Comparison of ENCODE assay signal across 18 cellular contexts in the genomic region with DNA sequence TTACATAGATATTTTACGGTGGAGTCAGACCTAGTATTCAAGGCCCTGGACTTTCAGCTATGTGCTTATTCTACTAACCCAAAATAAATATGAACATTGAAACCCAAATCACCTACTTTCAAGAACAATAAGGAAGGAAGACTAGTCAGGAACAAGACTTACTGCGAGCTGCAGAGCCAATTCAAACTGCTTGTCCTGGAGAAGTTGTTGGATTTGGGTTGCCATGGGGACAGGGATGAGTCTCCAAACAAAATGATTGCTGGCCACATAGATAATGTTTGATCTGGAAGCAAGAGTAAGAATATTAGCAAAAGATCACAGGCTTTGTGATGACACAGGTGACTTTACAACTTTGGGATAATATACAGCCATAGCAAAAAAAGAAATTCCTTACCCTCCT. TPM values are rescaled to one million over a fixed set of nuclear protein-coding genes. Genes with fewer than 3 reads are reported as not detected.
A peak's percentile ranks its signal among the peaks of the same experiment; 100 is the strongest.
DNase-seq lines count a peak whose midpoint lies in the region; ATAC-seq, FAIRE-seq and TF ChIP-seq lines count a peak whose summit lies in the region.
"Had no signal": no experiment of that assay in that cellular context is flagged by ENCODE, and none has a peak within 500 bp of the region (broad histone marks: within the 10 kb centered on the region; RNA-seq: fewer than 3 reads in every experiment).

No MANE protein-coding gene starts in this region.

- DNase-seq in H9 (no peak), HFFc6 (no peak), K562 (ENCODE audit: extremely low read depth in 1 of 4, low spot score in 3 of 4) (no peak), mucosa of descending colon (no peak), OCI-M2 (lab: John Stamatoyannopoulos, UW; ENCODE audit: unreplicated experiment) (no peak), A172 (ENCODE audit: low spot score) (no peak)
- DNase-seq in stimulated activated CD4-positive, alpha-beta T cell treated with anti-CD3 and anti-CD28 coated beads, Interleukin-1b, Interleukin-23, amount 100 ng/mL, for 48 hours: no peak
- no peak for DNase-seq in CD8-positive, alpha-beta memory T cell
- DNase-seq: DMS79, EL, H7, KBM-7 had no signal

- H3K27me3 Mint-ChIP-seq in H9 (ENCODE audit: low read depth) (no peaks in the 10 kb centered on the region), HFFc6 (ENCODE audit: insufficient read depth) (peaks cover 1% of the 10 kb centered on the region; the same call in 1 of the 2 replicates)
- no peaks in the 10 kb centered on the region for H3K27me3 Mint-ChIP-seq in CD8-positive, alpha-beta memory T cell

- no peaks in the 10 kb centered on the region for H3K23me2 ChIP-seq in H9 (ENCODE audit: insufficient read length, low read depth, low read length, poor library complexity, severe bottlenecking)

- H2AFZ ChIP-seq in H9 (ENCODE audit: low read length) (no peak overlapping the region), K562 (ENCODE audit: low read depth, low read length) (no peak overlapping the region)
- H2AFZ ChIP-seq: GM23338 had no signal

- no peak for FAIRE-seq in K562 (lab: Jason Lieb, UNC)
- FAIRE-seq: G401.6, GM12891 had no signal

- no TSS peak for BruUV-seq in K562 (replicated peaks; lab: Mats Ljungman, UMichigan)

- H2BK5ac ChIP-seq in H9 (ENCODE audit: insufficient read length, low read length): no peak overlapping the region

- H3K14ac ChIP-seq in H9 (ENCODE audit: insufficient read depth, low read length): no peak overlapping the region

- H3K36me3 Mint-ChIP-seq in H9 (ENCODE audit: insufficient read depth in 1 of 3, low read depth in 3 of 3) (peaks cover 5 to 58% (median 57%) of the 10 kb centered on the region in 3 experiments; a peak in 6 of 7 replicates), HFFc6 (ENCODE audit: low read depth) (peaks cover 43% of the 10 kb centered on the region)
- peaks cover 8 to 84% (median 24%) of the 10 kb centered on the region in 3 donors for H3K36me3 Mint-ChIP-seq in CD8-positive, alpha-beta memory T cell

- TF ChIP-seq POLR2A in K562 (conservative IDR thresholded peaks at IDR 0.05): no peak

- intact Hi-C loops in K562 (cut with micrococcal nuclease): no loop called here
- intact Hi-C loops in mucosa of descending colon (cut with DNase I, micrococcal nuclease): no loop called here

- TF ChIP-seq RAD21 in K562 (CRISPR knock-in tag; conservative IDR thresholded peaks at IDR 0.05 in 1 of 2, IDR thresholded peaks at IDR 0.05 in 1 of 2): no peak

- H3K4me3 Mint-ChIP-seq in H9 (no peak overlapping the region), HFFc6 (no peak overlapping the region)
- no peak overlapping the region for H3K4me3 Mint-ChIP-seq in CD8-positive, alpha-beta memory T cell
- H3K4me3 Mint-ChIP-seq: GM23338 had no signal

- H3K9me1 ChIP-seq in K562 (ENCODE audit: control insufficient read depth, insufficient read depth, low read length): no peaks in the 10 kb centered on the region

- no peak overlapping the region for H3T11ph ChIP-seq in H9 (ENCODE audit: low read length)

- H3K23ac ChIP-seq in H9 (ENCODE audit: insufficient read length, low read depth, low read length): no peak overlapping the region

- no peak overlapping the region for H3K4me3 ChIP-seq in K562
- H3K4me3 ChIP-seq in mucosa of descending colon: no peak overlapping the region
- H3K4me3 ChIP-seq in CD8-positive, alpha-beta memory T cell (ENCODE audit: low read length): no peak overlapping the region
- H3K4me3 ChIP-seq: BLaER1, GM23338 had no signal

- H3K79me1 ChIP-seq in H9 (ENCODE audit: insufficient read depth, low read depth, low read length, poor library complexity, severe bottlenecking): no peaks in the 10 kb centered on the region

- no peaks in the 10 kb centered on the region for H3K79me2 ChIP-seq in H9 (ENCODE audit: insufficient read depth, low read length)
- H3K79me2 ChIP-seq in K562 (ENCODE audit: control insufficient read depth, insufficient read depth, low read length): no peaks in the 10 kb centered on the region

- no peak for TF ChIP-seq EP300 in K562 (IDR thresholded peaks at IDR 0.05; ENCODE audit: low read length)

- H2BK12ac ChIP-seq in H9 (ENCODE audit: insufficient read length, low read depth, low read length): no peak overlapping the region

- H3K4me1 ChIP-seq in H9 (ENCODE audit: insufficient read depth, low read length): no peaks in the 10 kb centered on the region
- no peaks in the 10 kb centered on the region; a peak in 2 of 5 replicates for H3K4me1 ChIP-seq in K562 (replicated peaks in 1 of 2; ENCODE audit: control insufficient read depth in 2 of 2, insufficient read depth in 2 of 2, low read length in 2 of 2)
- no peaks in the 10 kb centered on the region for H3K4me1 ChIP-seq in mucosa of descending colon (ENCODE audit: low read depth)
- no peaks in the 10 kb centered on the region for H3K4me1 ChIP-seq in CD8-positive, alpha-beta memory T cell (ENCODE audit: insufficient read depth, low read length)
- H3K4me1 ChIP-seq: BLaER1 had no signal

- H3K27ac Mint-ChIP-seq in H9: peak overlapping the region in 2 of 3 experiments; percentile 56 to 62; a peak in 4 of 7 replicates
- peak overlapping the region; percentile 40; the same call in 1 of the 2 replicates for H3K27ac Mint-ChIP-seq in HFFc6
- H3K27ac Mint-ChIP-seq in CD8-positive, alpha-beta memory T cell: peak overlapping the region in 1 of 8 donors; percentile 17
- H3K27ac Mint-ChIP-seq: GM23338 had no signal

- H2AK5ac ChIP-seq in H9 (ENCODE audit: insufficient read length, low read length): no peak overlapping the region

- no peak overlapping the region for H3K4ac ChIP-seq in H9 (ENCODE audit: low read depth, low read length)

- H3K4me1 Mint-ChIP-seq in H9 (peaks cover 6 to 12% of the 10 kb centered on the region in 2 experiments; a peak in 3 of 4 replicates), HFFc6 (ENCODE audit: low read depth) (no peaks in the 10 kb centered on the region)
- H3K4me1 Mint-ChIP-seq in CD8-positive, alpha-beta memory T cell: peaks cover 0 to 2% (median 0%) of the 10 kb centered on the region in 3 donors
- H3K4me1 Mint-ChIP-seq: GM23338 had no signal

- in situ Hi-C loops in K562 (cut with MboI): no loop called here

- H2BK20ac ChIP-seq in H9 (ENCODE audit: low read depth, low read length, poor library complexity, severe bottlenecking): no peak overlapping the region

- WGBS in H9 (ENCODE audit: extremely low coverage, insufficient read length, low lambda C conversion rate): no CpG with 5 or more reads among the region's 2 CpGs
- WGBS in K562 (ENCODE audit: insufficient coverage, low coverage, missing lambda C conversion rate): 83% methylated on average over 2 of the region's 2 CpGs

- H2BK120ac ChIP-seq in H9 (ENCODE audit: low read depth, low read length, poor library complexity, severe bottlenecking): no peak overlapping the region

- ATAC-seq in K562 (no peak), mucosa of descending colon (peak; percentile 36)

- H2BK15ac ChIP-seq in H9 (ENCODE audit: low read depth, low read length): no peak overlapping the region

- no peak overlapping the region for H3K18ac ChIP-seq in H9 (ENCODE audit: insufficient read length, low read depth, low read length)

- H3K56ac ChIP-seq in H9 (ENCODE audit: insufficient read length, low read depth, low read length): no peak overlapping the region

- H3K4me2 ChIP-seq in H9 (ENCODE audit: insufficient read depth, insufficient read length, low read length) (no peak overlapping the region), K562 (ENCODE audit: insufficient read depth, low read length) (no peak overlapping the region)
- H3K4me2 ChIP-seq: BLaER1, GM23338 had no signal

- H3K9me3 ChIP-seq in H9 (ENCODE audit: control insufficient read depth, low read depth, low read length) (no peaks in the 10 kb centered on the region), K562 (replicated peaks; ENCODE audit: control insufficient read depth, insufficient read depth, low read depth, low read length) (no peaks in the 10 kb centered on the region), mucosa of descending colon (no peaks in the 10 kb centered on the region)
- no peaks in the 10 kb centered on the region for H3K9me3 ChIP-seq in CD8-positive, alpha-beta memory T cell (ENCODE audit: low read length)
- H3K9me3 ChIP-seq: BLaER1 had no signal

- no peaks in the 10 kb centered on the region for H3K27me3 ChIP-seq in H9 (ENCODE audit: insufficient read depth, low read length)
- H3K27me3 ChIP-seq in K562 (ENCODE audit: control insufficient read depth in 2 of 2, insufficient read depth in 2 of 2, low read length in 2 of 2): no peaks in the 10 kb centered on the region
- H3K27me3 ChIP-seq in CD8-positive, alpha-beta memory T cell (ENCODE audit: insufficient read depth, low read length, poor library complexity, severe bottlenecking): no peaks in the 10 kb centered on the region
- H3K27me3 ChIP-seq: BLaER1 had no signal

- no peaks in the 10 kb centered on the region for H4K20me1 ChIP-seq in H9 (ENCODE audit: control insufficient read depth, insufficient read depth, insufficient read length)
- H4K20me1 ChIP-seq in K562 (replicated peaks; ENCODE audit: control insufficient read depth, insufficient read depth, low read length): no peaks in the 10 kb centered on the region
- H4K20me1 ChIP-seq: BLaER1 had no signal

- no peak overlapping the region for H3K9ac ChIP-seq in H9 (ENCODE audit: extremely low read depth, insufficient read length, low read length)
- H3K9ac ChIP-seq in K562 (ENCODE audit: insufficient read depth in 1 of 2, low read depth in 2 of 2, low read length in 2 of 2): no peak overlapping the region
- H3K9ac ChIP-seq: BLaER1 had no signal

- TF ChIP-seq CTCF in H9 (conservative IDR thresholded peaks at IDR 0.05) (no peak), HFFc6 (IDR thresholded peaks at IDR 0.05) (no peak), K562 (IDR thresholded peaks at IDR 0.05 in 2 of 3, conservative IDR thresholded peaks at IDR 0.05 in 1 of 3; ENCODE audit: insufficient read depth in 2 of 3, low read depth in 1 of 3, low read length in 3 of 3) (no peak), mucosa of descending colon (IDR thresholded peaks at IDR 0.05) (no peak)

- POLR2A ChIA-PET in K562 (lab: Yijun Ruan, JAX): interaction anchor here (1.3 kb wide), 1 partner anchor 11 kb away, joined by 3 read pairs; no protein-coding TSS in a partner anchor
- POLR2A ChIA-PET in CD8-positive, alpha-beta memory T cell (lab: Charles Lee): no interaction called here

- H4K5ac ChIP-seq in H9 (ENCODE audit: insufficient read length, low read depth, low read length): no peak overlapping the region

- H4K8ac ChIP-seq in H9 (replicated peaks; ENCODE audit: insufficient read length, low read depth, low read length): no peak overlapping the region

- peaks cover 39% of the 10 kb centered on the region for H3K36me3 ChIP-seq in K562 (ENCODE audit: control insufficient read depth, insufficient read depth, low read length)
- H3K36me3 ChIP-seq in mucosa of descending colon (ENCODE audit: low read depth): peaks cover 6% of the 10 kb centered on the region
- peaks cover 39% of the 10 kb centered on the region for H3K36me3 ChIP-seq in CD8-positive, alpha-beta memory T cell (ENCODE audit: insufficient read depth, low read length)

- H3K27ac ChIP-seq in H9 (ENCODE audit: insufficient read length, low read depth, low read length) (no peak overlapping the region), K562 (ENCODE audit: extremely low read depth, low read depth, low read length) (no peak overlapping the region)
- no peak overlapping the region for H3K27ac ChIP-seq in CD8-positive, alpha-beta memory T cell (ENCODE audit: low read depth, low read length)
- H3K27ac ChIP-seq: BLaER1, HL-60 had no signal

- CTCF ChIA-PET in K562 (lab: Yijun Ruan, JAX; ENCODE audit: low intra/inter-chr PET ratio): no interaction called here
- CTCF ChIA-PET in CD8-positive, alpha-beta memory T cell (lab: Charles Lee): no interaction called here

- H3K9me3 Mint-ChIP-seq in H9: no peaks in the 10 kb centered on the region
- no peaks in the 10 kb centered on the region for H3K9me3 Mint-ChIP-seq in HFFc6
- no peaks in the 10 kb centered on the region for H3K9me3 Mint-ChIP-seq in CD8-positive, alpha-beta memory T cell
- H3K9me3 Mint-ChIP-seq: GM23338 had no signal

- no peak overlapping the region for H4K91ac ChIP-seq in H9 (ENCODE audit: insufficient read length, low read depth, low read length)

RNA-seq across cellular contexts. Expression of gene PLA2G4F, which starts 21.6 kb away (rescaled TPM):
- total RNA-seq in H9 (2021) (not detected in 2 replicates), K562 (2014; rRNA removed) (not detected in 2 replicates), K562 (2014; rRNA removed; fragmentation: Illumina TruSeq; extraction: Trizol) (not detected in 2 replicates), K562 (2015; rRNA removed; fragmentation: Illumina TruSeq; extraction: Trizol) (not detected in 2 replicates), K562 (2021) (0.02 TPM in 1 of 2 replicates, not detected in the other), mucosa of descending colon (10 to 100 TPM; 23.4 to 66.9 (median 41.2) TPM)
- total RNA-seq in HFFc6 (2021; fragmentation: NEBNext Ultra II Directional; extraction: Animal tissue kit (Norgen Biotek cat#: 25700)): not detected
- total RNA-seq in K562 (2011; cell fraction: chromatin; rRNA removed; ENCODE audit: low replicate concordance): not detected in 2 replicates
- not detected in 2 replicates for total RNA-seq in K562 (2011; cell fraction: nucleolus; rRNA removed)
- total RNA-seq in K562 (2011; cell fraction: nucleoplasm; rRNA removed): not detected in 2 replicates
- polyA plus RNA-seq in K562 (2011; rRNA removed) (not detected in 2 replicates), K562 (2014; fragmentation: Illumina TruSeq; extraction: Trizol) (not detected in 2 replicates), K562 (2014; fragmentation: Nextera tagmentation; extraction: Ambion mirVana) (not detected), K562 (2014; rRNA removed) (not detected in 2 replicates)
- polyA plus RNA-seq in K562 (2011; cell fraction: cytosol; rRNA removed): not detected in 2 replicates
- polyA plus RNA-seq in K562 (2011; cell fraction: nucleus; rRNA removed): not detected in 2 replicates
- not detected in 2 replicates for polyA plus RNA-seq in K562 (2012)
- not detected in 2 replicates for polyA minus RNA-seq in K562 (2011; rRNA and poly(A)+ RNA removed)
- not detected in 2 replicates for polyA minus RNA-seq in K562 (2011; cell fraction: cytosol; rRNA and poly(A)+ RNA removed)
- not detected in 2 replicates for polyA minus RNA-seq in K562 (2011; cell fraction: nucleus; rRNA and poly(A)+ RNA removed)
- total RNA-seq in CD8-positive, alpha-beta memory T cell: not detected
- not detected for polyA plus RNA-seq in CD8-positive, alpha-beta memory T cell
- not detected in 2 replicates for total RNA-seq in A172 (2014; rRNA removed; shearing (Covaris generic))
- total RNA-seq: A673, GM23338, H7 had no signal
- polyA plus RNA-seq: GM23338 had no signal

RNA-seq across cellular contexts. Expression of gene VPS39, which starts 30.0 kb away (rescaled TPM):
- total RNA-seq in H9 (2021) (43.7 and 48.6 TPM in 2 replicates), K562 (2014; rRNA removed) (16.8 and 17.1 TPM in 2 replicates), K562 (2014; rRNA removed; fragmentation: Illumina TruSeq; extraction: Trizol) (20.0 and 21.5 TPM in 2 replicates), K562 (2015; rRNA removed; fragmentation: Illumina TruSeq; extraction: Trizol) (21.6 and 23.1 TPM in 2 replicates), K562 (2021) (31.9 and 37.3 TPM in 2 replicates), mucosa of descending colon (10 to 100 TPM; 49.6 to 74.3 (median 66.7) TPM)
- total RNA-seq in HFFc6 (2021; fragmentation: NEBNext Ultra II Directional; extraction: Animal tissue kit (Norgen Biotek cat#: 25700)): 10 to 100 TPM; 51.1 to 58.5 (median 52.8) TPM
- total RNA-seq in K562 (2011; cell fraction: chromatin; rRNA removed; ENCODE audit: low replicate concordance): 134 and 179 TPM in 2 replicates
- total RNA-seq in K562 (2011; cell fraction: nucleolus; rRNA removed): 68.2 and 73.7 TPM in 2 replicates
- 95.3 and 116 TPM in 2 replicates for total RNA-seq in K562 (2011; cell fraction: nucleoplasm; rRNA removed)
- polyA plus RNA-seq in K562 (2011; rRNA removed) (34.4 and 37.5 TPM in 2 replicates), K562 (2014; fragmentation: Illumina TruSeq; extraction: Trizol) (27.8 and 28.7 TPM in 2 replicates), K562 (2014; fragmentation: Nextera tagmentation; extraction: Ambion mirVana) (1 to 10 TPM; 3.2 to 8.0 TPM), K562 (2014; rRNA removed) (21.8 and 28.2 TPM in 2 replicates)
- 25.0 and 28.8 TPM in 2 replicates for polyA plus RNA-seq in K562 (2011; cell fraction: cytosol; rRNA removed)
- 120 and 133 TPM in 2 replicates for polyA plus RNA-seq in K562 (2011; cell fraction: nucleus; rRNA removed)
- 20.8 and 33.3 TPM in 2 replicates for polyA plus RNA-seq in K562 (2012)
- 41.2 and 41.5 TPM in 2 replicates for polyA minus RNA-seq in K562 (2011; rRNA and poly(A)+ RNA removed)
- polyA minus RNA-seq in K562 (2011; cell fraction: cytosol; rRNA and poly(A)+ RNA removed): 17.1 and 19.3 TPM in 2 replicates
- polyA minus RNA-seq in K562 (2011; cell fraction: nucleus; rRNA and poly(A)+ RNA removed): 60.0 and 66.3 TPM in 2 replicates
- total RNA-seq in CD8-positive, alpha-beta memory T cell: 10 to 100 TPM; 45.5 to 49.2 TPM
- polyA plus RNA-seq in CD8-positive, alpha-beta memory T cell: 39.2 TPM
- total RNA-seq in A172 (2014; rRNA removed; shearing (Covaris generic)): 24.0 and 39.7 TPM in 2 replicates

Comparison
In these comparisons a context has a peak if more than half of its experiments do, and no peak if none do; other contexts are left out.
1. RNA of gene PLA2G4F, which starts 21.6 kb away (total RNA-seq): 23.4 to 66.9 TPM in mucosa of descending colon; not detected in H9, not detected in HFFc6, 0.02 TPM in K562, not detected in CD8-positive, alpha-beta memory T cell and not detected in A172; every median in the first group is over 10 times any median in the second.